In the genomic region with DNA sequence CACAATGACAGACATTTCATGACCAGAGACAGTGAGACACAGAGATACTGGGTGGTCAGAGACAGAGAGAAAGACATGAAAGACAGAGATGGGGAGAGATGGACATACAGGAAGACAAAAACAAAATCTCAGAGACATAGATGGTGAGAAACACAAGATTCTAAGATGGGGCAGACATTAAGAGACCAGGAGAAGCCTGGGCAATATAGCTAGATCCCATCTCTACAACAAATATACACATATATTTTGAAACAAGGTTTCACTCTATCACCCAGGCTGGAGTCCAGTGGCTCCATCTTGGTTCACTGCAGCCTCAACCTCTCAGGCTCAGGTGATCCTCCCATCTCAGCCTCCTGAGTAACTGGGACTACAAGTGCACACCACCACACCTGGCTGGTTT, we compare ENCODE assay signal across 14 cellular contexts. TPM values are rescaled to one million over a fixed set of nuclear protein-coding genes. Genes with fewer than 3 reads are reported as not detected.
DNase-seq lines count a peak whose midpoint lies in the region; ATAC-seq and TF ChIP-seq lines count a peak whose summit lies in the region.
"Had no signal": no experiment of that assay in that cellular context is flagged by ENCODE, and none has a peak within 500 bp of the region (broad histone marks: within the 10 kb centered on the region; RNA-seq: fewer than 3 reads in every experiment).

No MANE protein-coding gene starts in this region.

- TF ChIP-seq CTCF in DOHH2 (IDR thresholded peaks at IDR 0.05; ENCODE audit: low read depth, low read length, poor library complexity, severe bottlenecking): no peak

- peak overlapping the region; percentile 74 to 100 (median 99); a peak in 20 of 22 replicates for H3K4me2 ChIP-seq in BLaER1 treated with 17β-estradiol and CSF1 and Interleukin-3, amounts not matched to agents 10 nM and 100 nM
- peak overlapping the region; percentile 99 for H3K4me2 ChIP-seq in DOHH2 (ENCODE audit: low read length)

- ATAC-seq in naive B cell (ENCODE audit: low read depth in 2 of 2) (no peak), GM19455 (IDR thresholded peaks at IDR 0.05; ENCODE audit: unreplicated experiment) (no peak)
- ATAC-seq: body of pancreas, gastrocnemius medialis, right cardiac atrium had no signal

- peak overlapping the region; percentile 99 for H3K27ac Mint-ChIP-seq in activated CD4-positive, alpha-beta memory T cell treated with anti-CD3 and anti-CD28 coated beads, Interleukin-2, amount 10 ng/mL, durations not matched to agents 7 days and 5 days
- peak overlapping the region; percentile 21 to 100 (median 100) for H3K27ac Mint-ChIP-seq in naive B cell

- no peak overlapping the region; a peak in 1 of 22 replicates for H3K9ac ChIP-seq in BLaER1 treated with 17β-estradiol and CSF1 and Interleukin-3, amounts not matched to agents 10 nM and 100 nM

- no peaks in the 10 kb centered on the region for H3K36me3 ChIP-seq in BLaER1 treated with 17β-estradiol and CSF1 and Interleukin-3, amounts not matched to agents 10 nM and 100 nM
- peaks cover 35% of the 10 kb centered on the region for H3K36me3 ChIP-seq in DOHH2 (ENCODE audit: control insufficient read depth, low read length)
- H3K36me3 ChIP-seq: gastrocnemius medialis had no signal

- peaks cover 38% of the 10 kb centered on the region for H3K36me3 Mint-ChIP-seq in activated CD4-positive, alpha-beta memory T cell treated with anti-CD3 and anti-CD28 coated beads, Interleukin-2, amount 10 ng/mL, durations not matched to agents 7 days and 5 days (ENCODE audit: low read depth)
- no peaks in the 10 kb centered on the region for H3K36me3 Mint-ChIP-seq in naive B cell

- H3K4me3 ChIP-seq in BLaER1 treated with 17β-estradiol and CSF1 and Interleukin-3, amounts not matched to agents 10 nM and 100 nM: no peak overlapping the region; a peak in 2 of 20 replicates
- H3K4me3 ChIP-seq in DOHH2 (ENCODE audit: low read length): no peak overlapping the region
- H3K4me3 ChIP-seq: body of pancreas, gastrocnemius medialis had no signal

- H3K9me3 ChIP-seq in BLaER1 treated with 17β-estradiol and CSF1 and Interleukin-3, amounts not matched to agents 10 nM and 100 nM (replicated peaks in 1 of 11): no peaks in the 10 kb centered on the region
- H3K9me3 ChIP-seq in DOHH2 (ENCODE audit: control insufficient read depth, insufficient read depth, low read length): no peaks in the 10 kb centered on the region
- H3K9me3 ChIP-seq: body of pancreas, gastrocnemius medialis had no signal

- peaks cover 57% of the 10 kb centered on the region for H3K4me1 Mint-ChIP-seq in activated CD4-positive, alpha-beta memory T cell treated with anti-CD3 and anti-CD28 coated beads, Interleukin-2, amount 10 ng/mL, durations not matched to agents 7 days and 5 days
- peaks cover 45 to 66% (median 58%) of the 10 kb centered on the region in 3 donors for H3K4me1 Mint-ChIP-seq in naive B cell

- no peaks in the 10 kb centered on the region; a peak in 2 of 22 replicates for H4K20me1 ChIP-seq in BLaER1 treated with 17β-estradiol and CSF1 and Interleukin-3, amounts not matched to agents 10 nM and 100 nM
- no peaks in the 10 kb centered on the region for H4K20me1 ChIP-seq in DOHH2 (ENCODE audit: control insufficient read depth, insufficient read depth, low read depth, low read length)

- no peak for DNase-seq in activated CD4-positive, alpha-beta memory T cell treated with anti-CD3 and anti-CD28 coated beads, Interleukin-2, amount 10 ng/mL, durations not matched to agents 7 days and 5 days
- DNase-seq in naive B cell: no peak
- DNase-seq in NCI-H524 (lab: John Stamatoyannopoulos, UW): no peak
- no peak for DNase-seq in GM19238 (ENCODE audit: insufficient read length, low spot score)
- no peak for DNase-seq in NCI-H82 treated with DMSO at 0.1 percent for 48 hours (lab: John Stamatoyannopoulos, UW; ENCODE audit: unreplicated experiment)
- DNase-seq: activated CD8-positive, alpha-beta memory T cell treated with anti-CD3 and anti-CD28 coated beads, Interleukin-2, amount 50 U/mL, for 48 hours; body of pancreas; gastrocnemius medialis; MV-4-11; NCI-H345 had no signal

- no peaks in the 10 kb centered on the region for H3K27me3 ChIP-seq in BLaER1 treated with 17β-estradiol and CSF1 and Interleukin-3, amounts not matched to agents 10 nM and 100 nM
- H3K27me3 ChIP-seq in DOHH2 (ENCODE audit: control insufficient read depth, low read length): no peaks in the 10 kb centered on the region
- H3K27me3 ChIP-seq: body of pancreas, gastrocnemius medialis had no signal

- peaks cover 43% of the 10 kb centered on the region for H3K79me2 ChIP-seq in DOHH2 (ENCODE audit: control insufficient read depth, low read length)

- no peaks in the 10 kb centered on the region for H3K27me3 Mint-ChIP-seq in activated CD4-positive, alpha-beta memory T cell treated with anti-CD3 and anti-CD28 coated beads, Interleukin-2, amount 10 ng/mL, durations not matched to agents 7 days and 5 days
- no peaks in the 10 kb centered on the region for H3K27me3 Mint-ChIP-seq in naive B cell

- CTCF ChIA-PET in activated CD4-positive, alpha-beta memory T cell treated with anti-CD3 and anti-CD28 coated beads, Interleukin-2, amount 10 ng/mL, durations not matched to agents 7 days and 5 days (lab: Charles Lee): interaction anchor here (0.6 to 1.3 kb wide), 3 partner anchors 9 to 57 kb away, joined by 3 to 6 read pairs (median 4); a partner anchor contains a TSS

- H3K9me2 ChIP-seq in DOHH2 (replicated peaks; ENCODE audit: control insufficient read depth, low read length): no peaks in the 10 kb centered on the region

- POLR2A ChIA-PET in activated CD4-positive, alpha-beta memory T cell treated with anti-CD3 and anti-CD28 coated beads, Interleukin-2, amount 10 ng/mL, durations not matched to agents 7 days and 5 days (lab: Charles Lee): interaction anchor here (4.0 to 5.5 kb wide), 4 partner anchors 9 to 38 kb away, joined by 17 to 64 read pairs (median 28); a partner anchor contains a TSS

- peaks cover 20% of the 10 kb centered on the region for H3F3A ChIP-seq in DOHH2 (ENCODE audit: control insufficient read depth, insufficient read depth)

- H3K4me3 Mint-ChIP-seq in activated CD4-positive, alpha-beta memory T cell treated with anti-CD3 and anti-CD28 coated beads, Interleukin-2, amount 10 ng/mL, durations not matched to agents 7 days and 5 days: peak overlapping the region; percentile 93
- peak overlapping the region; percentile 69 to 99 (median 96) for H3K4me3 Mint-ChIP-seq in naive B cell

- H3K4me1 ChIP-seq in BLaER1 treated with 17β-estradiol and CSF1 and Interleukin-3, amounts not matched to agents 10 nM and 100 nM: peaks cover 54 to 80% (median 68%) of the 10 kb centered on the region in 10 experiments
- H3K4me1 ChIP-seq in DOHH2 (ENCODE audit: control insufficient read depth, low read length): peaks cover 69% of the 10 kb centered on the region

- no peaks in the 10 kb centered on the region for H3K9me3 Mint-ChIP-seq in activated CD4-positive, alpha-beta memory T cell treated with anti-CD3 and anti-CD28 coated beads, Interleukin-2, amount 10 ng/mL, durations not matched to agents 7 days and 5 days
- H3K9me3 Mint-ChIP-seq in naive B cell: no peaks in the 10 kb centered on the region

- H3K27ac ChIP-seq in BLaER1 treated with 17β-estradiol and CSF1 and Interleukin-3, amounts not matched to agents 10 nM and 100 nM: peak overlapping the region in 4 of 11 experiments; percentile 99 to 100 (median 100); a peak in 4 of 22 replicates
- peak overlapping the region; percentile 80 for H3K27ac ChIP-seq in DOHH2 (ENCODE audit: low read depth, low read length)

RNA-seq across cellular contexts. Expression of a gene that starts 2.3 kb away (rescaled TPM):
- total RNA-seq in activated CD4-positive, alpha-beta memory T cell treated with anti-CD3 and anti-CD28 coated beads, Interleukin-2, amount 10 ng/mL, durations not matched to agents 7 days and 5 days: 100 to 1,000 TPM; 343 to 354 TPM
- 100 to 1,000 TPM; 102 to 145 (median 112) TPM for polyA plus RNA-seq in naive B cell (ENCODE audit: low read depth in 6 of 6)

RNA-seq across cellular contexts. Expression of a gene that starts 5.5 kb away (rescaled TPM):
- 1 to 10 TPM in 1 of 2 experiments, not detected in 1; 1.2 TPM for total RNA-seq in activated CD4-positive, alpha-beta memory T cell treated with anti-CD3 and anti-CD28 coated beads, Interleukin-2, amount 10 ng/mL, durations not matched to agents 7 days and 5 days
- not detected for polyA plus RNA-seq in naive B cell (ENCODE audit: low read depth in 6 of 6)
- total RNA-seq: body of pancreas had no signal

RNA-seq across cellular contexts. Expression of a gene that starts 9.8 kb away (rescaled TPM):
- 10 to 100 TPM; 69.2 TPM for total RNA-seq in activated CD4-positive, alpha-beta memory T cell treated with anti-CD3 and anti-CD28 coated beads, Interleukin-2, amount 10 ng/mL, durations not matched to agents 7 days and 5 days
- polyA plus RNA-seq in naive B cell (ENCODE audit: low read depth in 6 of 6): 10 to 100 TPM in 3 of 6 donors, 1 to 10 TPM in 3; 6.2 to 16.9 (median 9.7) TPM

RNA-seq across cellular contexts. Expression of a gene that starts 15.1 kb away (rescaled TPM):
- total RNA-seq in activated CD4-positive, alpha-beta memory T cell treated with anti-CD3 and anti-CD28 coated beads, Interleukin-2, amount 10 ng/mL, durations not matched to agents 7 days and 5 days: 10 to 100 TPM; 14.2 to 14.5 TPM
- 1 to 10 TPM; 3.4 to 9.9 (median 7.0) TPM for polyA plus RNA-seq in naive B cell (ENCODE audit: low read depth in 6 of 6)

RNA-seq across cellular contexts. Expression of a gene that starts 25.0 kb away (rescaled TPM):
- 10 to 100 TPM; 75.6 to 75.9 TPM for total RNA-seq in activated CD4-positive, alpha-beta memory T cell treated with anti-CD3 and anti-CD28 coated beads, Interleukin-2, amount 10 ng/mL, durations not matched to agents 7 days and 5 days
- polyA plus RNA-seq in naive B cell (ENCODE audit: low read depth in 6 of 6): 10 to 100 TPM; 24.2 to 36.1 (median 29.7) TPM
